ENCODE assay signal across 17 cellular contexts in the genomic region with DNA sequence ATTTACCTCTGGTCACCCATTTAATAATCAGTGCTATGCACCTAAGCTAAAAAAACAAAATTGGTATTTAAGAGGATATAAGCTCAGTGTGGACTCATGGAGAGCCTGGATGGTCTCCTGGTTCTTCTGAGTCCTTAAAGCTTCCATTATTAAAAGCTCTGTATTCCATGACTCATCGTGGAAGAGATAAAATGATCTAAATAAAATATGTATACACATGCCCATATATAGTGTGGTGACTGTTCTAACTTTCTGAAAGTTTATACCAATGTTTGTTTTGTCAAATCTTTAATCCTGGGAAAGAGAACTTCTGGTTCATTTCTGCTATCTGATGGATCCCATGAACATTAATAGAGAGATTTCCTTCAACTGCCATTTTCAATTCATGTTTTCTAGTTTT.
"Had no signal": no experiment of that assay in that cellular context is flagged by ENCODE, and none has a peak within 500 bp of the region (broad histone marks: within the 10 kb centered on the region; RNA-seq: fewer than 3 reads in every experiment).

No MANE protein-coding gene starts in this region.

- H3K9me3 Mint-ChIP-seq: activated CD4-positive, alpha-beta T cell treated with anti-CD3 and anti-CD28 coated beads, Interleukin-2, amount 10 ng/mL, durations not matched to agents 24 days and 14 days; activated T-helper 1 cell treated with anti-CD3 and anti-CD28 coated beads, Interleukin-12 subunit alpha, Interleukin-12 subunit beta, Interleukin-2, Interleukin-4 antibody, amounts not matched to agents 30 ng/mL and 10 ng/mL and 1 ng/mL, durations not matched to agents 14 hours and 24 hours and 36 hours had no signal

- H3K4me1 Mint-ChIP-seq: activated CD4-positive, alpha-beta T cell treated with anti-CD3 and anti-CD28 coated beads, Interleukin-2, amount 10 ng/mL, durations not matched to agents 24 days and 14 days; activated naive CD8-positive, alpha-beta T cell treated with anti-CD3 and anti-CD28 coated beads, Interleukin-2, amount 10 ng/mL, durations not matched to agents 7 days and 5 days; stimulated activated naive CD8-positive, alpha-beta T cell treated with anti-CD3 and anti-CD28 coated beads, Interleukin-15, amount 100 ng/mL, for 72 hours had no signal

- H3K27me3 Mint-ChIP-seq: activated CD4-positive, alpha-beta T cell treated with anti-CD3 and anti-CD28 coated beads, Interleukin-2, amount 10 ng/mL, durations not matched to agents 24 days and 14 days; activated naive CD8-positive, alpha-beta T cell treated with anti-CD3 and anti-CD28 coated beads, Interleukin-2, amount 10 ng/mL, durations not matched to agents 7 days and 5 days; stimulated activated naive CD8-positive, alpha-beta T cell treated with anti-CD3 and anti-CD28 coated beads, Interleukin-15, amount 100 ng/mL, for 72 hours had no signal

- H3K27ac ChIP-seq: ascending aorta, cardiac muscle cell, prostate gland, upper lobe of left lung had no signal

- H3K27me3 ChIP-seq: ascending aorta, cardiac muscle cell, upper lobe of left lung had no signal

- H3K27ac Mint-ChIP-seq: activated CD4-positive, alpha-beta T cell treated with anti-CD3 and anti-CD28 coated beads, Interleukin-2, amount 10 ng/mL, durations not matched to agents 24 days and 14 days; activated naive CD8-positive, alpha-beta T cell treated with anti-CD3 and anti-CD28 coated beads, Interleukin-2, amount 10 ng/mL, durations not matched to agents 7 days and 5 days; activated T-helper 1 cell treated with anti-CD3 and anti-CD28 coated beads, Interleukin-12 subunit alpha, Interleukin-12 subunit beta, Interleukin-2, Interleukin-4 antibody, amounts not matched to agents 30 ng/mL and 10 ng/mL and 1 ng/mL, durations not matched to agents 14 hours and 24 hours and 36 hours; stimulated activated naive CD8-positive, alpha-beta T cell treated with anti-CD3 and anti-CD28 coated beads, Interleukin-15, amount 100 ng/mL, for 72 hours had no signal

- ATAC-seq: esophagus mucosa; right cardiac atrium; stimulated activated naive CD8-positive, alpha-beta T cell treated with anti-CD3 and anti-CD28 coated beads, Interleukin-15, amount 100 ng/mL, for 72 hours had no signal

- DNase-seq: activated CD4-positive, alpha-beta T cell treated with anti-CD3 and anti-CD28 coated beads, Interleukin-2, amount 10 ng/mL, durations not matched to agents 24 days and 14 days; activated CD4-positive, CD25-positive, alpha-beta regulatory T cell; activated CD8-positive, alpha-beta memory T cell treated with anti-CD3 and anti-CD28 coated beads, Interleukin-2, amount 50 U/mL, for 48 hours; activated naive CD4-positive, alpha-beta T cell; activated naive CD8-positive, alpha-beta T cell treated with anti-CD3 and anti-CD28 coated beads, Interleukin-2, amount 10 ng/mL, durations not matched to agents 7 days and 5 days; islet precursor cell; midbrain; right cardiac atrium; small intestine; stimulated activated naive CD8-positive, alpha-beta T cell treated with anti-CD3 and anti-CD28 coated beads, Interleukin-15, amount 100 ng/mL, for 72 hours; upper lobe of left lung had no signal

- H3K4me3 Mint-ChIP-seq: activated CD4-positive, alpha-beta T cell treated with anti-CD3 and anti-CD28 coated beads, Interleukin-2, amount 10 ng/mL, durations not matched to agents 24 days and 14 days; activated naive CD8-positive, alpha-beta T cell treated with anti-CD3 and anti-CD28 coated beads, Interleukin-2, amount 10 ng/mL, durations not matched to agents 7 days and 5 days; activated T-helper 1 cell treated with anti-CD3 and anti-CD28 coated beads, Interleukin-12 subunit alpha, Interleukin-12 subunit beta, Interleukin-2, Interleukin-4 antibody, amounts not matched to agents 30 ng/mL and 10 ng/mL and 1 ng/mL, durations not matched to agents 14 hours and 24 hours and 36 hours; stimulated activated naive CD8-positive, alpha-beta T cell treated with anti-CD3 and anti-CD28 coated beads, Interleukin-15, amount 100 ng/mL, for 72 hours had no signal

- H3K36me3 Mint-ChIP-seq: activated naive CD8-positive, alpha-beta T cell treated with anti-CD3 and anti-CD28 coated beads, Interleukin-2, amount 10 ng/mL, durations not matched to agents 7 days and 5 days had no signal

- H3K9me3 ChIP-seq: prostate gland had no signal

- H3K36me3 ChIP-seq: ascending aorta, cardiac muscle cell, prostate gland, upper lobe of left lung had no signal

- H3K4me3 ChIP-seq: ascending aorta, cardiac muscle cell, lung, prostate gland, upper lobe of left lung had no signal

- H3K4me1 ChIP-seq: ascending aorta, prostate gland, upper lobe of left lung had no signal
